In the genomic region with DNA sequence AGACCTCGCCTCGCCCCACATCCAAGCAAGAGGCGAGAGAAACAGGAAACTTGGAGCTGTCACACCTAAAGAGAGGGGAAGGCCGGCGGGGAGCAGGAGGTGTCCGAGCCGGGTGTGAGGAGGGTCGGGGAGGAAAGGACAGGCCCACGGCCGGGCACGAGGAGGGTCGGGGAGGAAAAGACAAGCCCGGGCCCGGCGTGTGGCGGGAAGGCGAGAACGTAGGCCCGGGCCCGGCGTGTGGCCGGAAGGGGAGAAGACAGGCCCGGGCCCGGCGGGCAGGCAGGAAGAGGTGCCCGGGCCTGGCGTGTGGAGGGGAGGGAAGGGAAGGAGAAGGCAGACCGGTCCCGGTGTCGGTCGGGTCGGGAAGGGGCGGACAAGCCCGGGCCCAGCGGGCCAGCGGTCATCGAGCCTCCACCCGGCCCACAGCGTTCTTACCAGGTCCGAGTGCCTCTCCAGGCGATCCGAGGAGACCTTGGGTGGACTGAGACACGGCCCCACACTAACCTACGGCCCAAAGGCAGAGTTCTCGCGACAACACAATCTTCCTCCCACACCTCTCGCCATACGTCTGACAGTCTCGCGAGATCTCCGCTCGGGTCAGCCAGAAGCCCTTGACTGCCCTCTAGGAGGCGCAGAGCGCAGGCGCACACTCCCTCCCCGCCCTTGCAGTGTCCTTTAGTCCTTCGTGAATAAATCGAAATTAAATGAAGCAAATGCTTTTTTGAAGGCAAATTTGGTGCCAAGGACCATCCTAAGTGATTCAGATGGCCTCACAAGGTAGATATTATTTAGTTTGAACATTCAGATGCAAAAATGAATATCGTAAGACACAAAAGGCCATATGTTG, we compare ENCODE assay signal across 8 cellular contexts. TPM values are rescaled to one million over a fixed set of nuclear protein-coding genes. Genes with fewer than 3 reads are reported as not detected.
DNase-seq lines count a peak whose midpoint lies in the region; TF ChIP-seq lines count a peak whose summit lies in the region.

A gene (minus strand): TSS at position 533 of the 847 bp plus-strand sequence. CDS start 13,943 bp downstream, outside the sequence.

- H2AK5ac ChIP-seq in H9 (ENCODE audit: insufficient read length, low read length), result no peak within 1 kb of the TSS

- H4K20me1 ChIP-seq in H9 (ENCODE audit: control insufficient read depth, insufficient read depth, insufficient read length) (no peaks in the 10 kb centered on the region), neural progenitor cell (ENCODE audit: low read depth) (peaks cover 31% of the 10 kb centered on the region)

- H2BK12ac ChIP-seq in H9 (ENCODE audit: insufficient read length, low read depth, low read length), result no peak within 1 kb of the TSS

- no CpG with 5 or more reads among the region's 59 CpGs for WGBS in H9 (ENCODE audit: extremely low coverage, insufficient read length, low lambda C conversion rate)

- no peak within 1 kb of the TSS; the same call in 1 of the 2 replicates for H3K14ac ChIP-seq in H9 (ENCODE audit: insufficient read depth, low read length)

- H3K9me3 ChIP-seq in H9 (ENCODE audit: control insufficient read depth, low read depth, low read length) (no peaks in the 10 kb centered on the region), neural progenitor cell (ENCODE audit: low read depth) (no peaks in the 10 kb centered on the region)

- H2AFZ ChIP-seq in H9 (ENCODE audit: low read length), result peak within 1 kb of the TSS; percentile 0
- peak within 1 kb of the TSS; percentile 75 for H2AFZ ChIP-seq in neural progenitor cell (replicated peaks)

- peak within 1 kb of the TSS; percentile 74 for H3K9ac ChIP-seq in H9 (ENCODE audit: extremely low read depth, insufficient read length, low read length)
- H3K9ac ChIP-seq in neural progenitor cell, result peak within 1 kb of the TSS; percentile 91

- H2BK20ac ChIP-seq in H9 (ENCODE audit: low read depth, low read length, poor library complexity, severe bottlenecking), result no peak within 1 kb of the TSS

- H3K23ac ChIP-seq in H9 (ENCODE audit: insufficient read length, low read depth, low read length), result no peak within 1 kb of the TSS

- no peaks in the 10 kb centered on the region for H3F3A ChIP-seq in neural progenitor cell (ENCODE audit: low read depth)

- H3K36me3 Mint-ChIP-seq in H9 (ENCODE audit: insufficient read depth in 1 of 3, low read depth in 3 of 3) (no peaks in the 10 kb centered on the region), neural progenitor cell (peaks cover 4% of the 10 kb centered on the region)

- H2BK15ac ChIP-seq in H9 (ENCODE audit: low read depth, low read length), result no peak within 1 kb of the TSS

- 0 out of 2 replicates have a peak, but pooled peaks cover 2% of the 10 kb centered on the region for H3K27me3 Mint-ChIP-seq in H9 (ENCODE audit: low read depth)
- peaks cover 2% of the 10 kb centered on the region for H3K27me3 Mint-ChIP-seq in neural progenitor cell (ENCODE audit: insufficient read depth, low read depth)

- H3K9me3 Mint-ChIP-seq in H9, result no peaks in the 10 kb centered on the region
- H3K9me3 Mint-ChIP-seq in neural progenitor cell, result no peaks in the 10 kb centered on the region

- H3K27ac Mint-ChIP-seq in H9, result peak within 1 kb of the TSS in 2 of 3 experiments; percentile 85 to 92; a peak in 4 of 7 replicates
- H3K27ac Mint-ChIP-seq in neural progenitor cell, result peak within 1 kb of the TSS; percentile 78

- no peak within 1 kb of the TSS for H2BK5ac ChIP-seq in H9 (ENCODE audit: insufficient read length, low read length)

- H4K91ac ChIP-seq in H9 (ENCODE audit: insufficient read length, low read depth, low read length), result no peak within 1 kb of the TSS

- no peaks in the 10 kb centered on the region; the same call in 1 of the 2 replicates for H3K79me2 ChIP-seq in H9 (ENCODE audit: insufficient read depth, low read length)
- H3K79me2 ChIP-seq in neural progenitor cell (ENCODE audit: low read depth), result peaks cover 35% of the 10 kb centered on the region

- H3K4me1 ChIP-seq in H9 (ENCODE audit: insufficient read depth, low read length), result no peaks in the 10 kb centered on the region
- H3K4me1 ChIP-seq in neural progenitor cell, result peaks cover 11% of the 10 kb centered on the region

- H3T11ph ChIP-seq in H9 (ENCODE audit: low read length), result no peak within 1 kb of the TSS

- no peak within 1 kb of the TSS for H2BK120ac ChIP-seq in H9 (ENCODE audit: low read depth, low read length, poor library complexity, severe bottlenecking)

- H3K4me2 ChIP-seq in H9 (ENCODE audit: insufficient read depth, insufficient read length, low read length) (peak within 1 kb of the TSS; percentile 56), neural progenitor cell (peak within 1 kb of the TSS; percentile 92)

- H3K4me3 ChIP-seq in foreskin fibroblast (ENCODE audit: low read depth in 1 of 2, low read length in 2 of 2) (peak within 1 kb of the TSS; percentile 87 to 94), neural progenitor cell (peak within 1 kb of the TSS; percentile 77)

- no peak within 1 kb of the TSS for H3K18ac ChIP-seq in H9 (ENCODE audit: insufficient read length, low read depth, low read length)

- H3K23me2 ChIP-seq in H9 (ENCODE audit: insufficient read length, low read depth, low read length, poor library complexity, severe bottlenecking), result peaks cover 3% of the 10 kb centered on the region

- H3K27me3 ChIP-seq in H9 (ENCODE audit: insufficient read depth, low read length) (no peaks in the 10 kb centered on the region), neural progenitor cell (no peaks in the 10 kb centered on the region)

- H4K5ac ChIP-seq in H9 (ENCODE audit: insufficient read length, low read depth, low read length), result no peak within 1 kb of the TSS

- H3K4me1 Mint-ChIP-seq in H9 (peaks cover 14 to 22% of the 10 kb centered on the region in 2 experiments), neural progenitor cell (peaks cover 30% of the 10 kb centered on the region)

- H3K27ac ChIP-seq in H9 (ENCODE audit: insufficient read length, low read depth, low read length) (no peak within 1 kb of the TSS), neural progenitor cell (no peak within 1 kb of the TSS)

- H3K4me3 Mint-ChIP-seq in H9, result peak within 1 kb of the TSS; percentile 92
- H3K4me3 Mint-ChIP-seq in neural progenitor cell, result peak within 1 kb of the TSS; percentile 94

- DNase-seq in G401 (ENCODE audit: low spot score) (peak; percentile 98), H9 (peak; percentile 98), M059J (ENCODE audit: low read depth) (peak; percentile 97), SHP77 treated with DMSO at 0.1 percent for 48 hours (lab: John Stamatoyannopoulos, UW) (peak; percentile 64), activated gamma-delta T cell (lab: John Stamatoyannopoulos, UW) (peak; percentile 77), foreskin fibroblast (peak; percentile 98 to 99), neural progenitor cell (ENCODE audit: low spot score) (peak; percentile 99), stromal cell of bone marrow (ENCODE audit: low read depth) (peak; percentile 98)

- TF ChIP-seq CTCF in H9 (conservative IDR thresholded peaks at IDR 0.05), result peak; percentile 75
- peak; percentile 74 for TF ChIP-seq CTCF in foreskin fibroblast (IDR thresholded peaks at IDR 0.05; ENCODE audit: low read depth, low read length)
- TF ChIP-seq CTCF in neural progenitor cell (IDR thresholded peaks at IDR 0.05), result peak; percentile 81

- no peaks in the 10 kb centered on the region for H3K79me1 ChIP-seq in H9 (ENCODE audit: insufficient read depth, low read depth, low read length, poor library complexity, severe bottlenecking)

- H3K4ac ChIP-seq in H9 (ENCODE audit: low read depth, low read length), result no peak within 1 kb of the TSS

- H3K56ac ChIP-seq in H9 (ENCODE audit: insufficient read length, low read depth, low read length), result no peak within 1 kb of the TSS

- in situ Hi-C loops in G401 (cut with HindIII; ENCODE audit: low sequenced_read_pairs), result no loop called here

- peak within 1 kb of the TSS; percentile 79 for H4K8ac ChIP-seq in H9 (replicated peaks; ENCODE audit: insufficient read length, low read depth, low read length)

- no peaks in the 10 kb centered on the region for H3K36me3 ChIP-seq in neural progenitor cell

RNA-seq across cellular contexts. Expression of the gene that starts here (rescaled TPM):
- 75.4 and 105 TPM in 2 replicates for total RNA-seq in G401 (2014; rRNA removed; shearing (Covaris generic))
- total RNA-seq in H9 (2021) (83.3 and 83.9 TPM in 2 replicates), neural progenitor cell (ENCODE audit: low replicate concordance) (67.7 and 91.7 TPM in 2 replicates)
- 147 and 160 TPM in 2 replicates for total RNA-seq in M059J (2014; rRNA removed; shearing (Covaris generic))
